ENCODE assay signal across 1 cellular context in genomic region chr1:155990340-155990739, GRCh38.
TF ChIP-seq lines count a peak whose summit lies in the region.

No MANE protein-coding gene starts in this region.

TF ChIP-seq in HepG2, 621 proteins besides CTCF, POLR2A, EP300 and RAD21:
- TF ChIP-seq ZNF660 (CRISPR knock-in tag; IDR thresholded peaks at IDR 0.05; ENCODE audit: borderline replicate concordance, low read depth) (no peak), ZNF512 (CRISPR knock-in tag; IDR thresholded peaks at IDR 0.05) (no peak), JDP2 (CRISPR knock-in tag; IDR thresholded peaks at IDR 0.05; ENCODE audit: borderline replicate concordance) (no peak), ZNF18 (CRISPR knock-in tag; IDR thresholded peaks at IDR 0.05; ENCODE audit: insufficient replicate concordance) (no peak), U2AF2 (IDR thresholded peaks at IDR 0.05; ENCODE audit: low read depth, low read length) (no peak), CC2D1A (CRISPR knock-in tag; IDR thresholded peaks at IDR 0.05) (no peak), HMG20A (CRISPR knock-in tag; IDR thresholded peaks at IDR 0.05; ENCODE audit: borderline replicate concordance) (no peak), RXRA (CRISPR knock-in tag; IDR thresholded peaks at IDR 0.05) (no peak), MEIS2 (CRISPR knock-in tag; IDR thresholded peaks at IDR 0.05) (no peak), HIVEP1 (CRISPR knock-in tag; IDR thresholded peaks at IDR 0.05) (no peak), NBN (conservative IDR thresholded peaks at IDR 0.05) (no peak), NR2C2 (CRISPR knock-in tag; IDR thresholded peaks at IDR 0.05; ENCODE audit: borderline replicate concordance) (no peak)
